In genomic region chr14:92570863-92571262, GRCh38 we compare ENCODE assay signal across 18 cellular contexts.
"Had no signal": no experiment of that assay in that cellular context is flagged by ENCODE, and none has a peak within 500 bp of the region (broad histone marks: within the 10 kb centered on the region; RNA-seq: fewer than 3 reads in every experiment).

No MANE protein-coding gene starts in this region.

- ATAC-seq: left lung; stimulated activated naive B cell treated with anti-CD40 and anti-IgM and Interleukin-4, amounts not matched to agents 10 μg/mL and 1 μg/mL and 100 μg/mL, for 72 hours had no signal

- H3K9me3 Mint-ChIP-seq: type B pancreatic cell had no signal

- H3K4me1 ChIP-seq: left lung had no signal

- H3K4me3 Mint-ChIP-seq: activated naive CD4-positive, alpha-beta T cell treated with anti-CD3 and anti-CD28 coated beads for 36 hours; activated T-helper 1 cell treated with anti-CD3 and anti-CD28 coated beads, Interleukin-12 subunit alpha, Interleukin-12 subunit beta, Interleukin-2, Interleukin-4 antibody, amounts not matched to agents 30 ng/mL and 10 ng/mL and 1 ng/mL, durations not matched to agents 14 hours and 24 hours and 36 hours; brain; stimulated activated naive B cell treated with anti-CD40 and anti-IgM and Interleukin-4, amounts not matched to agents 10 μg/mL and 1 μg/mL and 100 μg/mL, for 72 hours; type B pancreatic cell had no signal

- H3K27ac ChIP-seq: esophagus muscularis mucosa, left lung, neutrophil, right atrium auricular region had no signal

- H3K27me3 ChIP-seq: esophagus muscularis mucosa, left lung, neutrophil, right atrium auricular region, spleen had no signal

- H3K27me3 Mint-ChIP-seq: brain; stimulated activated naive B cell treated with anti-CD40 and anti-IgM and Interleukin-4, amounts not matched to agents 10 μg/mL and 1 μg/mL and 100 μg/mL, for 72 hours; type B pancreatic cell had no signal

- H3K27ac Mint-ChIP-seq: activated naive CD4-positive, alpha-beta T cell treated with anti-CD3 and anti-CD28 coated beads for 36 hours; activated T-helper 1 cell treated with anti-CD3 and anti-CD28 coated beads, Interleukin-12 subunit alpha, Interleukin-12 subunit beta, Interleukin-2, Interleukin-4 antibody, amounts not matched to agents 30 ng/mL and 10 ng/mL and 1 ng/mL, durations not matched to agents 14 hours and 24 hours and 36 hours; brain had no signal

- H3K4me3 ChIP-seq: esophagus muscularis mucosa, left lung, right atrium auricular region, spleen had no signal

- H3K9me3 ChIP-seq: neutrophil had no signal

- DNase-seq: activated CD4-positive, alpha-beta T cell treated with anti-CD3 and anti-CD28 coated beads for 1 hour; activated CD4-positive, alpha-beta T cell treated with anti-CD3 and anti-CD28 coated beads, Interleukin-2, amount 50 U/mL, for 48 hours; activated naive CD4-positive, alpha-beta T cell treated with anti-CD3 and anti-CD28 coated beads for 36 hours; amniotic stem cell; cerebellar nuclear complex; foreskin fibroblast; left lung; mesenchymal stem cell; spleen; stimulated activated CD4-positive, alpha-beta T cell treated with anti-CD3 and anti-CD28 coated beads, Interleukin-1b, Interleukin-23, amount 100 ng/mL, for 48 hours; stimulated activated naive B cell treated with anti-CD40 and anti-IgM and Interleukin-4, amounts not matched to agents 10 μg/mL and 1 μg/mL and 100 μg/mL, for 72 hours; T-helper 9 cell had no signal

- H3K4me1 Mint-ChIP-seq: brain had no signal
